In the genomic region with DNA sequence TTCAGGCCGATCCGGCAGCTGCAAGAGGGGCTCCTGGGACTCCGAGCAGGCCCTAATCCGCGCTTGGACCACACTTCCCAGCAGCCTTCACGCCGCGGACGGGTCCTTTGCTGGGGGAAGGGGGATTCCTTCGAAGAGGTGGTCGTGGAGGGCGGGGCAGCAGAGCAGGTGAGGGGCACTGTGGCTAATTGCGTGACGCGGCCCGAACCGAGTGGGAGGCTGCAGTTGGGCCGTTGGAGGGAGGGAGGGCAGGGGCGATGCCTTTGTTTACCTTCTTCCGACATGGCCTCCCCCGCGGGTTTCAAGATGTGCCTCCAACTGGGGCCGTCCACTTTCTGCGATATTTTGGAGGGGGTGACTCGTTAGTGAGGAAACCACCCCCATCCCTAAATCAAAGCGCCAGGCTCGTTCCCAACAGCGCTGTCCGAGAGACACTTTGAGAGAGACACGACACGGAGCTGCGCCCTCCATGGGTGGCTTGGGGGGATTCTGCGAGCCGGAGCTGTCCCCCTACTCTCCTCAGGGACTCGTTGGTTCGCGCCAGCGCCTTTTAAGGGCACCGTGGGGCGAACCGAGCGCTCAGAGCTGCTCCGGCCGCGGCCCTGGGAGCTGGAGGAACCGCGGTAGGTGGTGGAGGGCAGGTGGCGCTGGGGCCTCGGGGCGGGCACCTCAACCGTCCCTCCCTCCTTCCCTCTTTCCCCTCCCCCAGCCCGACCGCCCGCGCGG, we compare ENCODE assay signal across 2 cellular contexts.
TF ChIP-seq lines count a peak whose summit lies in the region.

A gene (plus strand): TSS at position 582 of the 726 bp plus-strand sequence. CDS start 3,070 bp downstream, outside the sequence.

TF ChIP-seq in HEK293, 187 proteins besides CTCF, POLR2A, EP300 and RAD21 (continued from another document and continues in another):
- TF ChIP-seq, protein P1, sequence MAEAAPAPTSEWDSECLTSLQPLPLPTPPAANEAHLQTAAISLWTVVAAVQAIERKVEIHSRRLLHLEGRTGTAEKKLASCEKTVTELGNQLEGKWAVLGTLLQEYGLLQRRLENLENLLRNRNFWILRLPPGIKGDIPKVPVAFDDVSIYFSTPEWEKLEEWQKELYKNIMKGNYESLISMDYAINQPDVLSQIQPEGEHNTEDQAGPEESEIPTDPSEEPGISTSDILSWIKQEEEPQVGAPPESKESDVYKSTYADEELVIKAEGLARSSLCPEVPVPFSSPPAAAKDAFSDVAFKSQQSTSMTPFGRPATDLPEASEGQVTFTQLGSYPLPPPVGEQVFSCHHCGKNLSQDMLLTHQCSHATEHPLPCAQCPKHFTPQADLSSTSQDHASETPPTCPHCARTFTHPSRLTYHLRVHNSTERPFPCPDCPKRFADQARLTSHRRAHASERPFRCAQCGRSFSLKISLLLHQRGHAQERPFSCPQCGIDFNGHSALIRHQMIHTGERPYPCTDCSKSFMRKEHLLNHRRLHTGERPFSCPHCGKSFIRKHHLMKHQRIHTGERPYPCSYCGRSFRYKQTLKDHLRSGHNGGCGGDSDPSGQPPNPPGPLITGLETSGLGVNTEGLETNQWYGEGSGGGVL (tag by site-specific recombination; IDR thresholded peaks at IDR 0.05), result peak; percentile 88
- TF ChIP-seq ZNF274 (IDR thresholded peaks at IDR 0.05; ENCODE audit: low read length), result no peak
- TF ChIP-seq ZNF274 (tag by site-specific recombination; IDR thresholded peaks at IDR 0.05; ENCODE audit: borderline replicate concordance), result no peak
- TF ChIP-seq ZNF530 (tag by site-specific recombination; IDR thresholded peaks at IDR 0.05; ENCODE audit: low read depth), result no peak
- TF ChIP-seq, protein P2, sequence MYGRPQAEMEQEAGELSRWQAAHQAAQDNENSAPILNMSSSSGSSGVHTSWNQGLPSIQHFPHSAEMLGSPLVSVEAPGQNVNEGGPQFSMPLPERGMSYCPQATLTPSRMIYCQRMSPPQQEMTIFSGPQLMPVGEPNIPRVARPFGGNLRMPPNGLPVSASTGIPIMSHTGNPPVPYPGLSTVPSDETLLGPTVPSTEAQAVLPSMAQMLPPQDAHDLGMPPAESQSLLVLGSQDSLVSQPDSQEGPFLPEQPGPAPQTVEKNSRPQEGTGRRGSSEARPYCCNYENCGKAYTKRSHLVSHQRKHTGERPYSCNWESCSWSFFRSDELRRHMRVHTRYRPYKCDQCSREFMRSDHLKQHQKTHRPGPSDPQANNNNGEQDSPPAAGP (tag by site-specific recombination; IDR thresholded peaks at IDR 0.05), result peak; percentile 73; the same call in 1 of the 2 replicates
- TF ChIP-seq ZNF302 (tag by site-specific recombination; IDR thresholded peaks at IDR 0.05; ENCODE audit: low read depth), result no peak
- 0 out of 2 replicates have a peak, but pooled peaks have one; percentile 36 for TF ChIP-seq BCL11B (tag by site-specific recombination; IDR thresholded peaks at IDR 0.05; ENCODE audit: low read depth)
- TF ChIP-seq ZNF600 (tag by site-specific recombination; IDR thresholded peaks at IDR 0.05), result peak; percentile 71; the same call in 1 of the 2 replicates
- no peak for TF ChIP-seq RBAK (tag by site-specific recombination; IDR thresholded peaks at IDR 0.05)
- peak; percentile 84 for TF ChIP-seq ZNF324 (tag by site-specific recombination; IDR thresholded peaks at IDR 0.05)
- TF ChIP-seq ZNF596 (tag by site-specific recombination; IDR thresholded peaks at IDR 0.05), result 0 out of 2 replicates have a peak, but pooled peaks have one; percentile 38
- TF ChIP-seq EGR2 (tag by site-specific recombination; IDR thresholded peaks at IDR 0.05; ENCODE audit: low read depth), result no peak
- peak; percentile 91 for TF ChIP-seq ZNF335 (tag by site-specific recombination; conservative IDR thresholded peaks at IDR 0.05)
- TF ChIP-seq, protein P3, sequence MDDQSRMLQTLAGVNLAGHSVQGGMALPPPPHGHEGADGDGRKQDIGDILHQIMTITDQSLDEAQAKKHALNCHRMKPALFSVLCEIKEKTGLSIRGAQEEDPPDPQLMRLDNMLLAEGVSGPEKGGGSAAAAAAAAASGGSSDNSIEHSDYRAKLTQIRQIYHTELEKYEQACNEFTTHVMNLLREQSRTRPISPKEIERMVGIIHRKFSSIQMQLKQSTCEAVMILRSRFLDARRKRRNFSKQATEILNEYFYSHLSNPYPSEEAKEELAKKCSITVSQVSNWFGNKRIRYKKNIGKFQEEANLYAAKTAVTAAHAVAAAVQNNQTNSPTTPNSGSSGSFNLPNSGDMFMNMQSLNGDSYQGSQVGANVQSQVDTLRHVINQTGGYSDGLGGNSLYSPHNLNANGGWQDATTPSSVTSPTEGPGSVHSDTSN (CRISPR knock-in tag; IDR thresholded peaks at IDR 0.05), result no peak
- TF ChIP-seq, protein P4, sequence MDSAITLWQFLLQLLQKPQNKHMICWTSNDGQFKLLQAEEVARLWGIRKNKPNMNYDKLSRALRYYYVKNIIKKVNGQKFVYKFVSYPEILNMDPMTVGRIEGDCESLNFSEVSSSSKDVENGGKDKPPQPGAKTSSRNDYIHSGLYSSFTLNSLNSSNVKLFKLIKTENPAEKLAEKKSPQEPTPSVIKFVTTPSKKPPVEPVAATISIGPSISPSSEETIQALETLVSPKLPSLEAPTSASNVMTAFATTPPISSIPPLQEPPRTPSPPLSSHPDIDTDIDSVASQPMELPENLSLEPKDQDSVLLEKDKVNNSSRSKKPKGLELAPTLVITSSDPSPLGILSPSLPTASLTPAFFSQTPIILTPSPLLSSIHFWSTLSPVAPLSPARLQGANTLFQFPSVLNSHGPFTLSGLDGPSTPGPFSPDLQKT (IDR thresholded peaks at IDR 0.05; ENCODE audit: borderline replicate concordance, low read depth, low read length), result no peak
- no peak for TF ChIP-seq GFI1B (tag by site-specific recombination; IDR thresholded peaks at IDR 0.05)
- TF ChIP-seq, protein P5, sequence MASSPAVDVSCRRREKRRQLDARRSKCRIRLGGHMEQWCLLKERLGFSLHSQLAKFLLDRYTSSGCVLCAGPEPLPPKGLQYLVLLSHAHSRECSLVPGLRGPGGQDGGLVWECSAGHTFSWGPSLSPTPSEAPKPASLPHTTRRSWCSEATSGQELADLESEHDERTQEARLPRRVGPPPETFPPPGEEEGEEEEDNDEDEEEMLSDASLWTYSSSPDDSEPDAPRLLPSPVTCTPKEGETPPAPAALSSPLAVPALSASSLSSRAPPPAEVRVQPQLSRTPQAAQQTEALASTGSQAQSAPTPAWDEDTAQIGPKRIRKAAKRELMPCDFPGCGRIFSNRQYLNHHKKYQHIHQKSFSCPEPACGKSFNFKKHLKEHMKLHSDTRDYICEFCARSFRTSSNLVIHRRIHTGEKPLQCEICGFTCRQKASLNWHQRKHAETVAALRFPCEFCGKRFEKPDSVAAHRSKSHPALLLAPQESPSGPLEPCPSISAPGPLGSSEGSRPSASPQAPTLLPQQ (tag by site-specific recombination; IDR thresholded peaks at IDR 0.05), result peak; percentile 63
- no peak for TF ChIP-seq ZNF404 (tag by site-specific recombination; IDR thresholded peaks at IDR 0.05)
- TF ChIP-seq ZFP37 (tag by site-specific recombination; IDR thresholded peaks at IDR 0.05), result peak; percentile 72
- TF ChIP-seq, protein P6, sequence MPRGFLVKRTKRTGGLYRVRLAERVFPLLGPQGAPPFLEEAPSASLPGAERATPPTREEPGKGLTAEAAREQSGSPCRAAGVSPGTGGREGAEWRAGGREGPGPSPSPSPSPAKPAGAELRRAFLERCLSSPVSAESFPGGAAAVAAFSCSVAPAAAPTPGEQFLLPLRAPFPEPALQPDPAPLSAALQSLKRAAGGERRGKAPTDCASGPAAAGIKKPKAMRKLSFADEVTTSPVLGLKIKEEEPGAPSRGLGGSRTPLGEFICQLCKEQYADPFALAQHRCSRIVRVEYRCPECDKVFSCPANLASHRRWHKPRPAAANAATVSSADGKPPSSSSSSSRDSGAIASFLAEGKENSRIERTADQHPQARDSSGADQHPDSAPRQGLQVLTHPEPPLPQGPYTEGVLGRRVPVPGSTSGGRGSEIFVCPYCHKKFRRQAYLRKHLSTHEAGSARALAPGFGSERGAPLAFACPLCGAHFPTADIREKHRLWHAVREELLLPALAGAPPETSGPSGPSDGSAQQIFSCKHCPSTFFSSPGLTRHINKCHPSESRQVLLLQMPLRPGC (tag by site-specific recombination; IDR thresholded peaks at IDR 0.05), result no peak; the same call in 1 of the 2 replicates

TF ChIP-seq in SK-N-SH, 30 proteins besides CTCF, POLR2A, EP300 and RAD21 (continued from another document):
- TF ChIP-seq, protein P3 (IDR thresholded peaks at IDR 0.05), result peak; percentile 23; the same call in 1 of the 2 replicates
- TF ChIP-seq FOXJ3 (CRISPR knock-in tag; IDR thresholded peaks at IDR 0.05) (peak; percentile 75), CHD2 (IDR thresholded peaks at IDR 0.05; ENCODE audit: low read length, partially characterized antibody) (peak; percentile 93), FOSL2 (IDR thresholded peaks at IDR 0.05; ENCODE audit: borderline replicate concordance, low read depth) (no peak), TAF1 (IDR thresholded peaks at IDR 0.05; ENCODE audit: borderline replicate concordance, low read depth, low read length) (peak; percentile 99), YY1 (IDR thresholded peaks at IDR 0.05; ENCODE audit: low read depth) (0 out of 2 replicates have a peak, but pooled peaks have one; percentile 42), RFX5 (IDR thresholded peaks at IDR 0.05; ENCODE audit: low read length) (no peak), RCOR1 (IDR thresholded peaks at IDR 0.05; ENCODE audit: low read length) (peak; percentile 63)
- TF ChIP-seq, protein P7, sequence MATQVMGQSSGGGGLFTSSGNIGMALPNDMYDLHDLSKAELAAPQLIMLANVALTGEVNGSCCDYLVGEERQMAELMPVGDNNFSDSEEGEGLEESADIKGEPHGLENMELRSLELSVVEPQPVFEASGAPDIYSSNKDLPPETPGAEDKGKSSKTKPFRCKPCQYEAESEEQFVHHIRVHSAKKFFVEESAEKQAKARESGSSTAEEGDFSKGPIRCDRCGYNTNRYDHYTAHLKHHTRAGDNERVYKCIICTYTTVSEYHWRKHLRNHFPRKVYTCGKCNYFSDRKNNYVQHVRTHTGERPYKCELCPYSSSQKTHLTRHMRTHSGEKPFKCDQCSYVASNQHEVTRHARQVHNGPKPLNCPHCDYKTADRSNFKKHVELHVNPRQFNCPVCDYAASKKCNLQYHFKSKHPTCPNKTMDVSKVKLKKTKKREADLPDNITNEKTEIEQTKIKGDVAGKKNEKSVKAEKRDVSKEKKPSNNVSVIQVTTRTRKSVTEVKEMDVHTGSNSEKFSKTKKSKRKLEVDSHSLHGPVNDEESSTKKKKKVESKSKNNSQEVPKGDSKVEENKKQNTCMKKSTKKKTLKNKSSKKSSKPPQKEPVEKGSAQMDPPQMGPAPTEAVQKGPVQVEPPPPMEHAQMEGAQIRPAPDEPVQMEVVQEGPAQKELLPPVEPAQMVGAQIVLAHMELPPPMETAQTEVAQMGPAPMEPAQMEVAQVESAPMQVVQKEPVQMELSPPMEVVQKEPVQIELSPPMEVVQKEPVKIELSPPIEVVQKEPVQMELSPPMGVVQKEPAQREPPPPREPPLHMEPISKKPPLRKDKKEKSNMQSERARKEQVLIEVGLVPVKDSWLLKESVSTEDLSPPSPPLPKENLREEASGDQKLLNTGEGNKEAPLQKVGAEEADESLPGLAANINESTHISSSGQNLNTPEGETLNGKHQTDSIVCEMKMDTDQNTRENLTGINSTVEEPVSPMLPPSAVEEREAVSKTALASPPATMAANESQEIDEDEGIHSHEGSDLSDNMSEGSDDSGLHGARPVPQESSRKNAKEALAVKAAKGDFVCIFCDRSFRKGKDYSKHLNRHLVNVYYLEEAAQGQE (IDR thresholded peaks at IDR 0.05; ENCODE audit: low read depth, low read length), result peak; percentile 79
TF ChIP-seq in SK-N-SH: peak in this region for 12.
